29 cellular contexts compared by ENCODE assay signal in genomic region chr3:30940740-30941139, GRCh38. TPM values are rescaled to one million over a fixed set of nuclear protein-coding genes. Genes with fewer than 3 reads are reported as not detected.
"Had no signal": no experiment of that assay in that cellular context is flagged by ENCODE, and none has a peak within 500 bp of the region (broad histone marks: within the 10 kb centered on the region; RNA-seq: fewer than 3 reads in every experiment).

No MANE protein-coding gene starts in this region.

- H3K4me1 Mint-ChIP-seq: naive B cell had no signal

- H3K27ac Mint-ChIP-seq: mesothelial cell of epicardium, naive B cell had no signal

- H3K4me3 Mint-ChIP-seq: mesothelial cell of epicardium, naive B cell had no signal

- H3K27me3 ChIP-seq: esophagus muscularis mucosa, gastrocnemius medialis, heart right ventricle, left lung had no signal

- ATAC-seq: gastrocnemius medialis, heart right ventricle, left cardiac atrium, left lung, left ventricle myocardium superior, lower lobe of right lung, mucosa of descending colon had no signal

- DNase-seq: dermis blood vessel endothelial cell; dorsolateral prefrontal cortex; effector CD4-positive, alpha-beta T cell; effector memory CD4-positive, alpha-beta T cell; foreskin melanocyte; gastrocnemius medialis; glutamatergic neuron; head of caudate nucleus; heart right ventricle; hippocampal formation; left cardiac atrium; left lung; left ventricle myocardium superior; lower lobe of right lung; mesenchymal stem cell; mucosa of descending colon; naive B cell had no signal

- H3K36me3 ChIP-seq: esophagus muscularis mucosa, gastrocnemius medialis, heart right ventricle, left lung, lower lobe of right lung had no signal

- H3K4me3 ChIP-seq: coronary artery, dorsolateral prefrontal cortex, esophagus muscularis mucosa, gastrocnemius medialis, heart right ventricle, left lung, lower lobe of right lung, mucosa of descending colon had no signal

- H3K27ac ChIP-seq: coronary artery, dorsolateral prefrontal cortex, esophagus muscularis mucosa, gastrocnemius medialis, heart right ventricle, left lung, lower lobe of right lung had no signal

- H3K4me1 ChIP-seq: esophagus muscularis mucosa, gastrocnemius medialis, heart right ventricle, left lung, lower lobe of right lung had no signal

- H3K9me3 ChIP-seq: esophagus muscularis mucosa, gastrocnemius medialis, left lung, lower lobe of right lung, mucosa of descending colon had no signal

- FAIRE-seq: endothelial cell of umbilical vein, islet of Langerhans, keratinocyte had no signal

- H3K36me3 Mint-ChIP-seq: naive B cell had no signal

RNA-seq across cellular contexts. Expression of gene GADL1, which starts 46.3 kb away (rescaled TPM):
- total RNA-seq: dermis blood vessel endothelial cell, endothelial cell of umbilical vein, epithelial cell of proximal tubule, fibroblast of villous mesenchyme, kidney epithelial cell, left cardiac atrium, left ventricle myocardium superior, lower leg skin, lower lobe of right lung, lung microvascular endothelial cell, mesenteric fat pad, mucosa of descending colon had no signal
- polyA plus RNA-seq: endothelial cell of umbilical vein, keratinocyte had no signal
